ENCODE assay signal across 1 cellular context in genomic region chr16:30785126-30786106, GRCh38.
TF ChIP-seq lines count a peak whose summit lies in the region.

No MANE protein-coding gene starts in this region.

TF ChIP-seq in HEK293, 187 proteins besides CTCF, POLR2A, EP300 and RAD21 (continued from another document and continues in another):
- TF ChIP-seq ZNF692 (tag by site-specific recombination; IDR thresholded peaks at IDR 0.05): no peak
- TF ChIP-seq KLF17 (tag by site-specific recombination; IDR thresholded peaks at IDR 0.05): no peak
- TF ChIP-seq ZXDB (tag by site-specific recombination; IDR thresholded peaks at IDR 0.05): 0 out of 2 replicates have a peak, but pooled peaks have one; percentile 15
- 0 out of 2 replicates have a peak, but pooled peaks have one; percentile 25 for TF ChIP-seq IKZF3 (tag by site-specific recombination; IDR thresholded peaks at IDR 0.05)
- peak; percentile 74 for TF ChIP-seq ZNF558 (tag by site-specific recombination; IDR thresholded peaks at IDR 0.05)
- TF ChIP-seq ZNF791 (tag by site-specific recombination; IDR thresholded peaks at IDR 0.05): peak; percentile 10; the same call in 1 of the 2 replicates
- TF ChIP-seq GLIS1 (tag by site-specific recombination; IDR thresholded peaks at IDR 0.05): peak; percentile 62
- TF ChIP-seq, protein P1, sequence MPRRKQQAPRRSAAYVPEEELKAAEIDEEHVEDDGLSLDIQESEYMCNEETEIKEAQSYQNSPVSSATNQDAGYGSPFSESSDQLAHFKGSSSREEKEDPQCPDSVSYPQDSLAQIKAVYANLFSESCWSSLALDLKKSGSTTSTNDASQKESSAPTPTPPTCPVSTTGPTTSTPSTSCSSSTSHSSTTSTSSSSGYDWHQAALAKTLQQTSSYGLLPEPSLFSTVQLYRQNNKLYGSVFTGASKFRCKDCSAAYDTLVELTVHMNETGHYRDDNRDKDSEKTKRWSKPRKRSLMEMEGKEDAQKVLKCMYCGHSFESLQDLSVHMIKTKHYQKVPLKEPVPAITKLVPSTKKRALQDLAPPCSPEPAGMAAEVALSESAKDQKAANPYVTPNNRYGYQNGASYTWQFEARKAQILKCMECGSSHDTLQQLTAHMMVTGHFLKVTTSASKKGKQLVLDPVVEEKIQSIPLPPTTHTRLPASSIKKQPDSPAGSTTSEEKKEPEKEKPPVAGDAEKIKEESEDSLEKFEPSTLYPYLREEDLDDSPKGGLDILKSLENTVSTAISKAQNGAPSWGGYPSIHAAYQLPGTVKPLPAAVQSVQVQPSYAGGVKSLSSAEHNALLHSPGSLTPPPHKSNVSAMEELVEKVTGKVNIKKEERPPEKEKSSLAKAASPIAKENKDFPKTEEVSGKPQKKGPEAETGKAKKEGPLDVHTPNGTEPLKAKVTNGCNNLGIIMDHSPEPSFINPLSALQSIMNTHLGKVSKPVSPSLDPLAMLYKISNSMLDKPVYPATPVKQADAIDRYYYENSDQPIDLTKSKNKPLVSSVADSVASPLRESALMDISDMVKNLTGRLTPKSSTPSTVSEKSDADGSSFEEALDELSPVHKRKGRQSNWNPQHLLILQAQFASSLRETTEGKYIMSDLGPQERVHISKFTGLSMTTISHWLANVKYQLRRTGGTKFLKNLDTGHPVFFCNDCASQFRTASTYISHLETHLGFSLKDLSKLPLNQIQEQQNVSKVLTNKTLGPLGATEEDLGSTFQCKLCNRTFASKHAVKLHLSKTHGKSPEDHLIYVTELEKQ (tag by site-specific recombination; IDR thresholded peaks at IDR 0.05; ENCODE audit: borderline replicate concordance): no peak; the same call in 1 of the 2 replicates
- no peak for TF ChIP-seq ZNF184 (tag by site-specific recombination; IDR thresholded peaks at IDR 0.05)
- TF ChIP-seq ZNF488 (tag by site-specific recombination; IDR thresholded peaks at IDR 0.05): no peak
- TF ChIP-seq ZNF239 (tag by site-specific recombination; IDR thresholded peaks at IDR 0.05): no peak
- TF ChIP-seq ZNF433 (tag by site-specific recombination; IDR thresholded peaks at IDR 0.05; ENCODE audit: low read depth): peak; percentile 43; the same call in 1 of the 2 replicates
- TF ChIP-seq ZNF629 (tag by site-specific recombination; IDR thresholded peaks at IDR 0.05): 0 out of 2 replicates have a peak, but pooled peaks have one; percentile 10
- TF ChIP-seq ZNF623 (tag by site-specific recombination; IDR thresholded peaks at IDR 0.05): peak; percentile 64
- no peak for TF ChIP-seq ZNF792 (tag by site-specific recombination; IDR thresholded peaks at IDR 0.05)
- TF ChIP-seq ZNF654 (tag by site-specific recombination; IDR thresholded peaks at IDR 0.05; ENCODE audit: low read depth): 0 out of 2 replicates have a peak, but pooled peaks have one; percentile 6
- TF ChIP-seq ZNF266 (tag by site-specific recombination; IDR thresholded peaks at IDR 0.05; ENCODE audit: low read depth): 0 out of 2 replicates have a peak, but pooled peaks have one; percentile 15
- peak; percentile 38; the same call in 1 of the 2 replicates for TF ChIP-seq ZNF223 (tag by site-specific recombination; IDR thresholded peaks at IDR 0.05)
- TF ChIP-seq ZNF530 (tag by site-specific recombination; IDR thresholded peaks at IDR 0.05; ENCODE audit: low read depth): no peak
- TF ChIP-seq PRDM10 (tag by site-specific recombination; IDR thresholded peaks at IDR 0.05): no peak
- TF ChIP-seq, protein P2, sequence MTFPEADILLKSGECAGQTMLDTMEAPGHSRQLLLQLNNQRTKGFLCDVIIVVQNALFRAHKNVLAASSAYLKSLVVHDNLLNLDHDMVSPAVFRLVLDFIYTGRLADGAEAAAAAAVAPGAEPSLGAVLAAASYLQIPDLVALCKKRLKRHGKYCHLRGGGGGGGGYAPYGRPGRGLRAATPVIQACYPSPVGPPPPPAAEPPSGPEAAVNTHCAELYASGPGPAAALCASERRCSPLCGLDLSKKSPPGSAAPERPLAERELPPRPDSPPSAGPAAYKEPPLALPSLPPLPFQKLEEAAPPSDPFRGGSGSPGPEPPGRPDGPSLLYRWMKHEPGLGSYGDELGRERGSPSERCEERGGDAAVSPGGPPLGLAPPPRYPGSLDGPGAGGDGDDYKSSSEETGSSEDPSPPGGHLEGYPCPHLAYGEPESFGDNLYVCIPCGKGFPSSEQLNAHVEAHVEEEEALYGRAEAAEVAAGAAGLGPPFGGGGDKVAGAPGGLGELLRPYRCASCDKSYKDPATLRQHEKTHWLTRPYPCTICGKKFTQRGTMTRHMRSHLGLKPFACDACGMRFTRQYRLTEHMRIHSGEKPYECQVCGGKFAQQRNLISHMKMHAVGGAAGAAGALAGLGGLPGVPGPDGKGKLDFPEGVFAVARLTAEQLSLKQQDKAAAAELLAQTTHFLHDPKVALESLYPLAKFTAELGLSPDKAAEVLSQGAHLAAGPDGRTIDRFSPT (tag by site-specific recombination; IDR thresholded peaks at IDR 0.05): no peak
- TF ChIP-seq ZNF48 (tag by site-specific recombination; IDR thresholded peaks at IDR 0.05): no peak
- no peak for TF ChIP-seq BCL11A (tag by site-specific recombination; IDR thresholded peaks at IDR 0.05; ENCODE audit: low read depth)
- TF ChIP-seq FEZF1 (tag by site-specific recombination; IDR thresholded peaks at IDR 0.05): no peak
- no peak for TF ChIP-seq ZNF155 (tag by site-specific recombination; IDR thresholded peaks at IDR 0.05)
- no peak for TF ChIP-seq ZIC2 (tag by site-specific recombination; IDR thresholded peaks at IDR 0.05)
- TF ChIP-seq ZNF37A (tag by site-specific recombination; IDR thresholded peaks at IDR 0.05): no peak
- 0 out of 2 replicates have a peak, but pooled peaks have one; percentile 61 for TF ChIP-seq ZNF664 (tag by site-specific recombination; IDR thresholded peaks at IDR 0.05)
- TF ChIP-seq ZNF140 (tag by site-specific recombination; IDR thresholded peaks at IDR 0.05): peak; percentile 57; the same call in 1 of the 2 replicates
- TF ChIP-seq ZFP69B (tag by site-specific recombination; IDR thresholded peaks at IDR 0.05): no peak
- TF ChIP-seq ZNF341 (tag by site-specific recombination; IDR thresholded peaks at IDR 0.05; ENCODE audit: low read depth): no peak
- TF ChIP-seq KLF7 (tag by site-specific recombination; IDR thresholded peaks at IDR 0.05; ENCODE audit: borderline replicate concordance): peak; percentile 24; the same call in 1 of the 2 replicates
- peak; percentile 84 for TF ChIP-seq ZNF426 (tag by site-specific recombination; IDR thresholded peaks at IDR 0.05)
- no peak for TF ChIP-seq ZBTB49 (tag by site-specific recombination; IDR thresholded peaks at IDR 0.05; ENCODE audit: low read depth)
- no peak for TF ChIP-seq ZNF449 (tag by site-specific recombination; IDR thresholded peaks at IDR 0.05)
- TF ChIP-seq TCF7L2 (IDR thresholded peaks at IDR 0.05; ENCODE audit: borderline replicate concordance, low read depth, low read length): no peak
- 0 out of 2 replicates have a peak, but pooled peaks have one; percentile 21 for TF ChIP-seq ZNF639 (tag by site-specific recombination; IDR thresholded peaks at IDR 0.05)
- TF ChIP-seq ZNF24 (tag by site-specific recombination; IDR thresholded peaks at IDR 0.05): peak; percentile 41; the same call in 1 of the 2 replicates
- no peak for TF ChIP-seq ZNF248 (tag by site-specific recombination; IDR thresholded peaks at IDR 0.05)
- TF ChIP-seq ZNF366 (tag by site-specific recombination; conservative IDR thresholded peaks at IDR 0.05): no peak
- no peak for TF ChIP-seq SP2 (tag by site-specific recombination; IDR thresholded peaks at IDR 0.05)
- TF ChIP-seq ZNF19 (tag by site-specific recombination; IDR thresholded peaks at IDR 0.05; ENCODE audit: low read depth): no peak
- no peak for TF ChIP-seq ZNF350 (tag by site-specific recombination; IDR thresholded peaks at IDR 0.05)
